ENCODE assay signal across 8 cellular contexts in the genomic region with DNA sequence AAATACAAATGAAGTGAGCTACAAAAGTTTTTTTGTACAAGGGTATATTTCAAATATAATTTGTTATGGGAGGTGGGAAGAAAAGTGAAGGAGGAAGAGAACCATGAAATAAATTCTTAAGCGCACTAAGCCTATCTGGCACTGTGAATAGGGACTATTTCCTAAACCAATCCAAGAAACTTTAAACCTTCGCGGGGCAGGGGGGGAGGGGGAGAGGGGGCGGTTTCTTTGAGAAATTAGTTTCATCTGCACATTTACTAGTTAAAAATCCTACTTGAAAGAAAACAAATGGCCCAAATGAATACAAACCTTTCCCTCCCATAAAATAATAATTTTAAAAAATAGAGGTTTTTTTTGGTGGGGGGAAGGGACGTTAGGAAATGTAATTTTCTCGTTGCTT. TPM values are rescaled to one million over a fixed set of nuclear protein-coding genes. Genes with fewer than 3 reads are reported as not detected.
DNase-seq lines count a peak whose midpoint lies in the region; ATAC-seq, FAIRE-seq and TF ChIP-seq lines count a peak whose summit lies in the region.

No MANE protein-coding gene starts in this region.

- RAD21 ChIA-PET in HCT116 (lab: Charles Lee; ENCODE audit: low non-redundant PET in 1 of 2, low total read pairs in 2 of 2, uncharacterized antibody in 2 of 2, unreplicated experiment in 2 of 2), result interaction anchor here in 1 of 2 experiments (1.0 kb wide), 1 partner anchor 78 kb away, joined by 3 read pairs; no protein-coding TSS in a partner anchor

- TF ChIP-seq RAD21 in HCT116 (IDR thresholded peaks at IDR 0.05; ENCODE audit: low read depth), result no peak

- TF ChIP-seq POLR2A in HCT116 (IDR thresholded peaks at IDR 0.05; ENCODE audit: borderline replicate concordance, extremely low read depth, insufficient read depth, insufficient read length), result no peak
- no peak for TF ChIP-seq POLR2A in thyroid gland (IDR thresholded peaks at IDR 0.05)
- TF ChIP-seq POLR2A in GM12892 (IDR thresholded peaks at IDR 0.05; ENCODE audit: low read depth, low read length), result no peak

- no peak for FAIRE-seq in GM12892 (lab: Jason Lieb, UNC)

- no peaks in the 10 kb centered on the region; the same call in 1 of the 2 replicates for H3K9me2 ChIP-seq in HCT116 (ENCODE audit: insufficient read depth)

- H3K4me1 ChIP-seq in ACC112 (ENCODE audit: control insufficient read depth, insufficient read depth, low read length, unreplicated experiment), result peaks cover 7% of the 10 kb centered on the region
- peaks cover 5 to 11% of the 10 kb centered on the region in 2 experiments; a peak in 3 of 4 replicates for H3K4me1 ChIP-seq in HCT116 (ENCODE audit: control insufficient read depth in 1 of 2, insufficient read depth in 2 of 2, low read length in 2 of 2)
- peaks cover 10% of the 10 kb centered on the region for H3K4me1 ChIP-seq in adipocyte (ENCODE audit: control insufficient read depth, insufficient read depth, low read length)
- peaks cover 0 to 3% of the 10 kb centered on the region in 2 donors for H3K4me1 ChIP-seq in thyroid gland

- H3K27me3 ChIP-seq in ACC112 (ENCODE audit: insufficient read depth, low read length) (no peaks in the 10 kb centered on the region), HCT116 (ENCODE audit: insufficient read depth, low read length) (no peaks in the 10 kb centered on the region), adipocyte (replicated peaks; ENCODE audit: control insufficient read depth, insufficient read depth, low read length) (no peaks in the 10 kb centered on the region), thyroid gland (no peaks in the 10 kb centered on the region)

- CTCF ChIA-PET in HCT116 (lab: Charles Lee), result interaction anchor here (0.8 to 1.6 kb wide), 3 partner anchors 10 to 300 kb away, joined by 3 to 4 read pairs (median 3); no protein-coding TSS in a partner anchor

- TF ChIP-seq CTCF in HCT116 (IDR thresholded peaks at IDR 0.05 in 2 of 3, conservative IDR thresholded peaks at IDR 0.05 in 1 of 3; ENCODE audit: borderline replicate concordance in 1 of 3, insufficient read depth in 1 of 3, low read depth in 2 of 3, low read length in 2 of 3), result no peak
- no peak for TF ChIP-seq CTCF in thyroid gland (IDR thresholded peaks at IDR 0.05)

- no peak for ATAC-seq in HCT116

- WGBS in thyroid gland, 2 donors, result 1 to 2% methylated on average over 6 of the region's 6 CpGs

- H3K27ac ChIP-seq in ACC112 (ENCODE audit: low read depth, low read length) (no peak overlapping the region), HCT116 (ENCODE audit: low read depth, low read length) (peak overlapping the region; percentile 42), thyroid gland (peak overlapping the region in 2 of 3 donors; percentile 44 to 65)

- BruUV-seq in HCT116 (replicated peaks; lab: Mats Ljungman, UMichigan), result no TSS peak

- no peaks in the 10 kb centered on the region for H3K9me3 ChIP-seq in HCT116 (ENCODE audit: control insufficient read depth in 1 of 2, insufficient read depth in 1 of 2, low read depth in 1 of 2, low read length in 2 of 2)
- no peaks in the 10 kb centered on the region for H3K9me3 ChIP-seq in adipocyte (ENCODE audit: control insufficient read depth, low read length)
- no peaks in the 10 kb centered on the region for H3K9me3 ChIP-seq in thyroid gland

- H3K9ac ChIP-seq in HCT116 (ENCODE audit: low read length), result peak overlapping the region; percentile 62
- peak overlapping the region; percentile 85 for H3K9ac ChIP-seq in adipocyte (ENCODE audit: low read length)

- H3K4me3 ChIP-seq in ACC112 (ENCODE audit: low read depth, low read length), result peak overlapping the region; percentile 77
- peak overlapping the region; percentile 71 to 88 for H3K4me3 ChIP-seq in HCT116 (replicated peaks in 1 of 2; ENCODE audit: low read depth in 1 of 2, low read length in 2 of 2)
- peak overlapping the region; percentile 96 for H3K4me3 ChIP-seq in adipocyte (ENCODE audit: low read length)
- peak overlapping the region in 2 of 3 donors; percentile 48 to 92 for H3K4me3 ChIP-seq in thyroid gland (replicated peaks in 1 of 3)

- peak overlapping the region; percentile 9 for H2AFZ ChIP-seq in ACC112 (ENCODE audit: low read length, unreplicated experiment)
- no peak overlapping the region for H2AFZ ChIP-seq in HCT116 (ENCODE audit: low read depth, low read length, poor library complexity, severe bottlenecking)

- H3K36me3 ChIP-seq in ACC112 (ENCODE audit: insufficient read depth, low read length), result peaks cover 22% of the 10 kb centered on the region
- peaks cover 4 to 18% of the 10 kb centered on the region in 2 experiments; a peak in 2 of 4 replicates for H3K36me3 ChIP-seq in HCT116 (ENCODE audit: control insufficient read depth in 1 of 2, insufficient read depth in 2 of 2, low read length in 2 of 2)
- peaks cover 26% of the 10 kb centered on the region for H3K36me3 ChIP-seq in adipocyte (ENCODE audit: control insufficient read depth, insufficient read depth, low read length, severe bottlenecking)
- H3K36me3 ChIP-seq in thyroid gland, result peaks cover 0 to 14% of the 10 kb centered on the region in 2 donors

- H3K79me2 ChIP-seq in ACC112 (ENCODE audit: control insufficient read depth, insufficient read depth, low read length, unreplicated experiment) (peaks cover 8% of the 10 kb centered on the region), HCT116 (ENCODE audit: insufficient read depth, low read length) (peaks cover 9% of the 10 kb centered on the region)

- POLR2A ChIA-PET in HCT116 (lab: Charles Lee), result interaction anchor here (0.8 to 1.6 kb wide), 6 partner anchors 10 to 135 kb away, joined by 3 to 8 read pairs (median 4); a partner anchor contains a TSS

- peak overlapping the region; percentile 73 for H3K4me2 ChIP-seq in HCT116 (ENCODE audit: low read length)

- DNase-seq in HCT116 (ENCODE audit: low read depth, low spot score) (no peak), adipocyte (ENCODE audit: low read depth) (peak; percentile 25), kidney tubule cell (ENCODE audit: low spot score) (peak; percentile 11), thyroid gland (no peak), mucosa of gallbladder (ENCODE audit: low spot score) (no peak), NCI-H2081 treated with DMSO at 0.1 percent for 48 hours (lab: John Stamatoyannopoulos, UW) (no peak), GM12892 (ENCODE audit: insufficient read length) (no peak)

- H4K20me1 ChIP-seq in HCT116 (ENCODE audit: insufficient read depth), result no peaks in the 10 kb centered on the region

- intact Hi-C loops in HCT116 (cut with micrococcal nuclease) (loop anchor here (10.0 kb wide), 1 partner anchor 132 kb away; no protein-coding TSS in a partner anchor), thyroid gland (cut with DNase I) (no loop called here)

TF ChIP-seq in HCT116, 20 proteins besides CTCF, POLR2A, EP300 and RAD21:
- TF ChIP-seq TCF7L2 (IDR thresholded peaks at IDR 0.05; ENCODE audit: borderline replicate concordance, extremely low read depth, insufficient read depth, insufficient read length) (no peak), ZNF274 (IDR thresholded peaks at IDR 0.05; ENCODE audit: low read depth, low read length) (no peak), JUND (IDR thresholded peaks at IDR 0.05) (no peak), SP1 (IDR thresholded peaks at IDR 0.05; ENCODE audit: low read depth) (no peak)
- TF ChIP-seq, protein P1, sequence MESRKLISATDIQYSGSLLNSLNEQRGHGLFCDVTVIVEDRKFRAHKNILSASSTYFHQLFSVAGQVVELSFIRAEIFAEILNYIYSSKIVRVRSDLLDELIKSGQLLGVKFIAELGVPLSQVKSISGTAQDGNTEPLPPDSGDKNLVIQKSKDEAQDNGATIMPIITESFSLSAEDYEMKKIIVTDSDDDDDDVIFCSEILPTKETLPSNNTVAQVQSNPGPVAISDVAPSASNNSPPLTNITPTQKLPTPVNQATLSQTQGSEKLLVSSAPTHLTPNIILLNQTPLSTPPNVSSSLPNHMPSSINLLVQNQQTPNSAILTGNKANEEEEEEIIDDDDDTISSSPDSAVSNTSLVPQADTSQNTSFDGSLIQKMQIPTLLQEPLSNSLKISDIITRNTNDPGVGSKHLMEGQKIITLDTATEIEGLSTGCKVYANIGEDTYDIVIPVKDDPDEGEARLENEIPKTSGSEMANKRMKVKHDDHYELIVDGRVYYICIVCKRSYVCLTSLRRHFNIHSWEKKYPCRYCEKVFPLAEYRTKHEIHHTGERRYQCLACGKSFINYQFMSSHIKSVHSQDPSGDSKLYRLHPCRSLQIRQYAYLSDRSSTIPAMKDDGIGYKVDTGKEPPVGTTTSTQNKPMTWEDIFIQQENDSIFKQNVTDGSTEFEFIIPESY (IDR thresholded peaks at IDR 0.05; ENCODE audit: extremely low read depth, insufficient replicate concordance, low read length), result no peak

RNA-seq across cellular contexts. Expression of a gene that starts 0.4 kb away (rescaled TPM):
- total RNA-seq in HCT116 (2021; ENCODE audit: unreplicated experiment) (28.0 TPM), thyroid gland (10 to 100 TPM; 36.3 to 44.1 (median 39.2) TPM), mucosa of gallbladder (52.9 TPM)
- 16.8 and 19.2 TPM in 2 replicates for polyA plus RNA-seq in HCT116 (2012)
- polyA plus RNA-seq in GM12892 (2012; ENCODE audit: missing spikeins), result 35.8 TPM

RNA-seq across cellular contexts. Expression of a gene that starts 24.1 kb away (rescaled TPM):
- not detected for total RNA-seq in HCT116 (2021; ENCODE audit: unreplicated experiment)
- polyA plus RNA-seq in HCT116 (2012), result not detected in 2 replicates
- under 1 TPM in 2 of 4 donors, not detected in 2; 0.67 to 0.93 TPM for total RNA-seq in thyroid gland
- total RNA-seq in mucosa of gallbladder, result not detected
- not detected for polyA plus RNA-seq in GM12892 (2012; ENCODE audit: missing spikeins)

Comparison
In these comparisons a context has a peak if more than half of its experiments do, and no peak if none do; other contexts are left out.
1. DNase-seq: peak in adipocyte (single experiment) and kidney tubule cell (single experiment); none in HCT116 (single experiment), thyroid gland (0 of 2), mucosa of gallbladder (single experiment), NCI-H2081 treated with DMSO at 0.1 percent for 48 hours (single experiment) and GM12892 (single experiment).
2. Peak in every context shown above with its lines, with median percentiles within 50 percentile points of each other: H3K4me3 ChIP-seq.